2 cellular contexts compared by ENCODE assay signal in the genomic region with DNA sequence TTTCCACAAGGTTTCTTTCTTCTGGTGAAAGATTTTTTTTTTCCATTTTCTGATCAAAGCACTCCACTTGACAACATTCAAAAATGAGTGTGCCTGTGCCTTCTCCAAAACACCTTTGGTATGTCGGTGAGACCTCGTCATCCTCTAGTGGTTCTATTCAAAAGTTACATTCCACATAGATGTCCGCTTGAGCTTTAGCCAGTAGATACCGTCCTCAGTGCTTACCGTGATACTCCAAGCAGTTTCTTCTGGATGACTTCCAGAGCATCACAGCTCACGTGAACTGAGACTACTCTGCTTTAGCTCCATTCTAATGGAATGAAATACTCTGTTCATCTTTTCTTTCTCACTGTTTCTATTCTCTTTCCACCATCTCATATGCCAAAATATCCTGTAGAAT.
A peak's percentile ranks its signal among the peaks of the same experiment; 100 is the strongest.
TF ChIP-seq lines count a peak whose summit lies in the region.

No MANE protein-coding gene starts in this region.

TF ChIP-seq in IMR-90, 13 proteins besides CTCF, POLR2A, EP300 and RAD21:
- TF ChIP-seq, protein P1, sequence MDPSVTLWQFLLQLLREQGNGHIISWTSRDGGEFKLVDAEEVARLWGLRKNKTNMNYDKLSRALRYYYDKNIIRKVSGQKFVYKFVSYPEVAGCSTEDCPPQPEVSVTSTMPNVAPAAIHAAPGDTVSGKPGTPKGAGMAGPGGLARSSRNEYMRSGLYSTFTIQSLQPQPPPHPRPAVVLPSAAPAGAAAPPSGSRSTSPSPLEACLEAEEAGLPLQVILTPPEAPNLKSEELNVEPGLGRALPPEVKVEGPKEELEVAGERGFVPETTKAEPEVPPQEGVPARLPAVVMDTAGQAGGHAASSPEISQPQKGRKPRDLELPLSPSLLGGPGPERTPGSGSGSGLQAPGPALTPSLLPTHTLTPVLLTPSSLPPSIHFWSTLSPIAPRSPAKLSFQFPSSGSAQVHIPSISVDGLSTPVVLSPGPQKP (IDR thresholded peaks at IDR 0.05; ENCODE audit: borderline replicate concordance, low read depth, low read length) = no peak

TF ChIP-seq in SK-N-SH, 30 proteins besides CTCF, POLR2A, EP300 and RAD21:
- TF ChIP-seq, protein P2, sequence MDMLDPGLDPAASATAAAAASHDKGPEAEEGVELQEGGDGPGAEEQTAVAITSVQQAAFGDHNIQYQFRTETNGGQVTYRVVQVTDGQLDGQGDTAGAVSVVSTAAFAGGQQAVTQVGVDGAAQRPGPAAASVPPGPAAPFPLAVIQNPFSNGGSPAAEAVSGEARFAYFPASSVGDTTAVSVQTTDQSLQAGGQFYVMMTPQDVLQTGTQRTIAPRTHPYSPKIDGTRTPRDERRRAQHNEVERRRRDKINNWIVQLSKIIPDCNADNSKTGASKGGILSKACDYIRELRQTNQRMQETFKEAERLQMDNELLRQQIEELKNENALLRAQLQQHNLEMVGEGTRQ (IDR thresholded peaks at IDR 0.05; ENCODE audit: borderline replicate concordance, low read depth, low read length) = no peak
- no peak for TF ChIP-seq RCOR1 (IDR thresholded peaks at IDR 0.05; ENCODE audit: low read length)
- TF ChIP-seq, protein P3, sequence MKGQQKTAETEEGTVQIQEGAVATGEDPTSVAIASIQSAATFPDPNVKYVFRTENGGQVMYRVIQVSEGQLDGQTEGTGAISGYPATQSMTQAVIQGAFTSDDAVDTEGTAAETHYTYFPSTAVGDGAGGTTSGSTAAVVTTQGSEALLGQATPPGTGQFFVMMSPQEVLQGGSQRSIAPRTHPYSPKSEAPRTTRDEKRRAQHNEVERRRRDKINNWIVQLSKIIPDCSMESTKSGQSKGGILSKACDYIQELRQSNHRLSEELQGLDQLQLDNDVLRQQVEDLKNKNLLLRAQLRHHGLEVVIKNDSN (IDR thresholded peaks at IDR 0.05; ENCODE audit: borderline replicate concordance, low read depth) = peak; percentile 15; the same call in 1 of the 2 replicates
